Comparison of ENCODE assay signal across 1 cellular context in genomic region chr1:241593186-241593585, GRCh38.
A peak's percentile ranks its signal among the peaks of the same experiment; 100 is the strongest.
TF ChIP-seq lines count a peak whose summit lies in the region.

No MANE protein-coding gene starts in this region.

TF ChIP-seq in K562, 482 proteins besides CTCF, POLR2A, EP300 and RAD21:
- TF ChIP-seq ELK1 (CRISPR knock-in tag; IDR thresholded peaks at IDR 0.05) (no peak), MEIS2 (IDR thresholded peaks at IDR 0.05; ENCODE audit: partially characterized antibody) (peak; percentile 25)
